In genomic region chr11:94129505-94130335, GRCh38 we compare ENCODE assay signal across 9 cellular contexts. TPM values are rescaled to one million over a fixed set of nuclear protein-coding genes. Genes with fewer than 3 reads are reported as not detected.
A peak's percentile ranks its signal among the peaks of the same experiment; 100 is the strongest.
DNase-seq lines count a peak whose midpoint lies in the region; ATAC-seq, FAIRE-seq and TF ChIP-seq lines count a peak whose summit lies in the region.
"Had no signal": no experiment of that assay in that cellular context is flagged by ENCODE, and none has a peak within 500 bp of the region (broad histone marks: within the 10 kb centered on the region; RNA-seq: fewer than 3 reads in every experiment).

No MANE protein-coding gene starts in this region.

- POLR2A ChIA-PET in GM10248 (lab: Yijun Ruan, JAX) = no interaction called here

- H3K36me3 ChIP-seq in SU-DHL-6 (ENCODE audit: low read length) = no peaks in the 10 kb centered on the region
- H3K36me3 ChIP-seq in gastrocnemius medialis = no peaks in the 10 kb centered on the region

- peak overlapping the region; percentile 83 for H3K9ac ChIP-seq in SU-DHL-6 (ENCODE audit: low read length)

- peaks cover 32 to 38% of the 10 kb centered on the region in 2 donors for H3K4me1 ChIP-seq in gastrocnemius medialis

- no peaks in the 10 kb centered on the region for H3F3A ChIP-seq in SU-DHL-6 (ENCODE audit: insufficient read depth)

- TF ChIP-seq CTCF in SU-DHL-6 (IDR thresholded peaks at IDR 0.05; ENCODE audit: insufficient read depth, low read length, poor library complexity, severe bottlenecking) (no peak), gastrocnemius medialis (IDR thresholded peaks at IDR 0.05 in 4 of 5, conservative IDR thresholded peaks at IDR 0.05 in 1 of 5) (no peak), GM10248 (IDR thresholded peaks at IDR 0.05; ENCODE audit: control extremely low read depth, extremely low read depth, low read depth, missing control alignments) (no peak)

- peaks cover 46% of the 10 kb centered on the region for H3K79me2 ChIP-seq in SU-DHL-6 (ENCODE audit: insufficient read depth, low read length)

- H3K9me2 ChIP-seq in SU-DHL-6 (replicated peaks; ENCODE audit: insufficient read depth, low read length) = no peaks in the 10 kb centered on the region

- H3K27ac ChIP-seq in SU-DHL-6 (ENCODE audit: low read depth, low read length) (no peak overlapping the region), gastrocnemius medialis (peak overlapping the region; percentile 88 to 94 (median 91))

- H3K9me3 ChIP-seq in SU-DHL-6 (ENCODE audit: insufficient read depth, low read length) = no peaks in the 10 kb centered on the region
- no peaks in the 10 kb centered on the region for H3K9me3 ChIP-seq in gastrocnemius medialis

- in situ Hi-C loops in gastrocnemius medialis (cut with MboI; ENCODE audit: low sequenced_read_pairs in 4 of 4) = no loop called here

- H3K4me3 ChIP-seq in SU-DHL-6 (ENCODE audit: insufficient read depth, low read length, poor library complexity, severe bottlenecking) (peak overlapping the region; percentile 79), gastrocnemius medialis (peak overlapping the region; percentile 78 to 93 (median 87))

- peak in 1 of 2 donors; percentile 0 for TF ChIP-seq POLR2A in gastrocnemius medialis (IDR thresholded peaks at IDR 0.05)

- peak overlapping the region; percentile 98 for H2AFZ ChIP-seq in SU-DHL-6 (ENCODE audit: low read depth, low read length, severe bottlenecking)

- peak; percentile 26 for DNase-seq in stimulated activated CD4-positive, alpha-beta T cell treated with anti-CD3 and anti-CD28 coated beads, Interleukin-4, amount 100 ng/mL, for 24 hours
- no peak for DNase-seq in stimulated activated CD4-positive, alpha-beta T cell treated with anti-CD3 and anti-CD28 coated beads, Interleukin-2, amount 100 ng/mL, for 48 hours
- DNase-seq in cardiac septum (ENCODE audit: low spot score) (peak; percentile 78), gastrocnemius medialis (no peak), AG20443 (ENCODE audit: low spot score) (no peak), GM10248 (ENCODE audit: extremely low spot score) (no peak), frontal cortex (ENCODE audit: low spot score in 2 of 2) (no peak)

- FAIRE-seq in frontal cortex (lab: Jason Lieb, UNC) = no peak
- FAIRE-seq: endometrium had no signal

- H3K27me3 ChIP-seq in SU-DHL-6 (ENCODE audit: low read length) (no peaks in the 10 kb centered on the region), gastrocnemius medialis (no peaks in the 10 kb centered on the region)

- CTCF ChIA-PET in GM10248 (lab: Yijun Ruan, JAX) = interaction anchor here (1.2 to 2.3 kb wide), 5 partner anchors 10 to 54 kb away, joined by 3 to 9 read pairs (median 4); no protein-coding TSS in a partner anchor

- intact Hi-C loops in cardiac septum (cut with DNase I) = loop anchor here (10.0 kb wide), 1 partner anchor 45 kb away; no protein-coding TSS in a partner anchor
- intact Hi-C loops in gastrocnemius medialis (cut with DNase I; ENCODE audit: low total_unique reads) = no loop called here

- peak in 1 of 2 donors; percentile 62 for ATAC-seq in gastrocnemius medialis

- H4K20me1 ChIP-seq in SU-DHL-6 (ENCODE audit: low read depth, low read length) = no peaks in the 10 kb centered on the region; the same call in 1 of the 2 replicates

- H3K4me2 ChIP-seq in SU-DHL-6 (ENCODE audit: low read depth, low read length, poor library complexity, severe bottlenecking) = peak overlapping the region; percentile 90

RNA-seq across cellular contexts. Expression of gene PANX1, which starts 1.1 kb away (rescaled TPM):
- total RNA-seq in cardiac septum = 28.9 TPM
- total RNA-seq in gastrocnemius medialis = 100 to 1,000 TPM in 1 of 4 donors, 10 to 100 TPM in 3; 29.1 to 109 (median 37.9) TPM
- total RNA-seq in frontal cortex = 192 TPM

Comparison
In these comparisons a context has a peak if more than half of its experiments do, and no peak if none do; other contexts are left out.
1. DNase-seq: peak in stimulated activated CD4-positive, alpha-beta T cell treated with anti-CD3 and anti-CD28 coated beads, Interleukin-4, amount 100 ng/mL, for 24 hours (single experiment) and cardiac septum (single experiment); none in stimulated activated CD4-positive, alpha-beta T cell treated with anti-CD3 and anti-CD28 coated beads, Interleukin-2, amount 100 ng/mL, for 48 hours (0 of 2), gastrocnemius medialis (0 of 2), AG20443 (single experiment), GM10248 (single experiment) and frontal cortex (0 of 2).